In genomic region chr3:66797916-66798560, GRCh38 we compare ENCODE assay signal across 11 cellular contexts.
DNase-seq lines count a peak whose midpoint lies in the region; ATAC-seq and TF ChIP-seq lines count a peak whose summit lies in the region.
"Had no signal": no experiment of that assay in that cellular context is flagged by ENCODE, and none has a peak within 500 bp of the region (broad histone marks: within the 10 kb centered on the region; RNA-seq: fewer than 3 reads in every experiment).

No MANE protein-coding gene starts in this region.

- no peaks in the 10 kb centered on the region for H3K27me3 ChIP-seq in AG04450 (ENCODE audit: control insufficient read depth, insufficient read depth, low read length)

- CTCF ChIA-PET in AG04450 (lab: Charles Lee) (interaction anchor here (0.9 to 1.2 kb wide), 3 partner anchors 12 to 521 kb away, joined by 3 to 4 read pairs (median 3); no protein-coding TSS in a partner anchor), WTC11 (lab: Charles Lee) (interaction anchor here (0.7 to 1.5 kb wide), 6 partner anchors 17 to 419 kb away, joined by 3 to 6 read pairs (median 4); no protein-coding TSS in a partner anchor), T-cell (lab: Charles Lee) (no interaction called here)

- no peak for TF ChIP-seq CTCF in AG04450 (IDR thresholded peaks at IDR 0.05; ENCODE audit: low read depth, low read length)
- no peak for TF ChIP-seq CTCF in WTC11 (IDR thresholded peaks at IDR 0.05)
- no peak for TF ChIP-seq CTCF in neural crest cell (conservative IDR thresholded peaks at IDR 0.05)

- peaks cover 17% of the 10 kb centered on the region for H3K9me3 Mint-ChIP-seq in WTC11
- peaks cover 9% of the 10 kb centered on the region for H3K9me3 Mint-ChIP-seq in neural crest cell
- peaks cover 0 to 6% (median 5%) of the 10 kb centered on the region in 3 donors for H3K9me3 Mint-ChIP-seq in T-cell
- H3K9me3 Mint-ChIP-seq: dendritic cell treated with granulocyte-macrophage colony-stimulating factor and Interleukin-4, amounts not matched to agents 40 ng/mL and 50 ng/mL, for 4 days had no signal

- ATAC-seq in WTC11 (peak; percentile 85), T-cell (replicated peaks in 1 of 4) (no peak)

- no peak overlapping the region for H3K4me3 ChIP-seq in AG04450 (ENCODE audit: low read depth, low read length)

- peaks cover 2% of the 10 kb centered on the region; the same call in 1 of the 2 replicates for H3K27me3 Mint-ChIP-seq in WTC11 (ENCODE audit: low read depth)
- no peaks in the 10 kb centered on the region for H3K27me3 Mint-ChIP-seq in neural crest cell (ENCODE audit: low read depth)
- peaks cover 24 to 25% of the 10 kb centered on the region in 2 donors for H3K27me3 Mint-ChIP-seq in T-cell

- DNase-seq in AG04450 (ENCODE audit: low read depth, low spot score) (peak; percentile 58), WTC11 (ENCODE audit: low spot score) (peak; percentile 71), foreskin melanocyte (peak; percentile 24), neural crest cell (ENCODE audit: low read depth, low spot score) (peak; percentile 51), DMS79 treated with DMSO at 0.1 percent for 48 hours (lab: John Stamatoyannopoulos, UW) (no peak), EL (no peak), T-cell (no peak)
- no peak for DNase-seq in activated CD4-positive, alpha-beta T cell treated with anti-CD3 and anti-CD28 coated beads for 1 hour
- DNase-seq: NCI-H1417 treated with DMSO at 0.1 percent for 48 hours had no signal

- POLR2A ChIA-PET in AG04450 (lab: Yijun Ruan, JAX) (interaction anchor here (1.2 kb wide), 1 partner anchor 181 kb away, joined by 4 read pairs; no protein-coding TSS in a partner anchor), WTC11 (lab: Charles Lee) (no interaction called here), T-cell (lab: Charles Lee) (no interaction called here)

- peaks cover 3% of the 10 kb centered on the region; the same call in 1 of the 2 replicates for H3K9me3 ChIP-seq in AG04450 (ENCODE audit: control insufficient read depth, insufficient read depth, low read length)

- peak overlapping the region; percentile 93 for H3K27ac Mint-ChIP-seq in WTC11
- peak overlapping the region; percentile 84 for H3K27ac Mint-ChIP-seq in neural crest cell (ENCODE audit: unreplicated experiment)
- H3K27ac Mint-ChIP-seq in T-cell, result no peak overlapping the region
- H3K27ac Mint-ChIP-seq: dendritic cell treated with granulocyte-macrophage colony-stimulating factor and Interleukin-4, amounts not matched to agents 40 ng/mL and 50 ng/mL, for 4 days had no signal

- peak overlapping the region; percentile 55 for H3K4me3 Mint-ChIP-seq in WTC11
- peak overlapping the region; percentile 74 for H3K4me3 Mint-ChIP-seq in neural crest cell
- no peak overlapping the region for H3K4me3 Mint-ChIP-seq in T-cell
- H3K4me3 Mint-ChIP-seq: dendritic cell treated with granulocyte-macrophage colony-stimulating factor and Interleukin-4, amounts not matched to agents 40 ng/mL and 50 ng/mL, for 4 days had no signal

- peaks cover 17% of the 10 kb centered on the region for H3K36me3 Mint-ChIP-seq in WTC11
- no peaks in the 10 kb centered on the region for H3K36me3 Mint-ChIP-seq in neural crest cell (ENCODE audit: low read depth)
- H3K36me3 Mint-ChIP-seq in T-cell, result no peaks in the 10 kb centered on the region

- H3K4me1 Mint-ChIP-seq in WTC11 (peaks cover 33% of the 10 kb centered on the region), neural crest cell (peaks cover 51% of the 10 kb centered on the region), T-cell (no peaks in the 10 kb centered on the region)

- peak overlapping the region; percentile 91 for H3K27ac ChIP-seq in AG04450 (ENCODE audit: low read depth, low read length)
- H3K27ac ChIP-seq: tibial artery had no signal

TF ChIP-seq in WTC11, 78 proteins besides CTCF, POLR2A, EP300 and RAD21 (continues in another document):
- TF ChIP-seq PRDM15 (CRISPR knock-in tag; IDR thresholded peaks at IDR 0.05) (0 out of 2 replicates have a peak, but pooled peaks have one; percentile 34), ZNF219 (CRISPR knock-in tag; IDR thresholded peaks at IDR 0.05; ENCODE audit: borderline replicate concordance) (peak; percentile 76; the same call in 1 of the 2 replicates), HMGA2 (CRISPR knock-in tag; IDR thresholded peaks at IDR 0.05) (0 out of 2 replicates have a peak, but pooled peaks have one; percentile 18), ZNF423 (CRISPR knock-in tag; IDR thresholded peaks at IDR 0.05) (peak; percentile 100)
- TF ChIP-seq, protein P1, sequence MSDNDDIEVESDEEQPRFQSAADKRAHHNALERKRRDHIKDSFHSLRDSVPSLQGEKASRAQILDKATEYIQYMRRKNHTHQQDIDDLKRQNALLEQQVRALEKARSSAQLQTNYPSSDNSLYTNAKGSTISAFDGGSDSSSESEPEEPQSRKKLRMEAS (CRISPR knock-in tag; IDR thresholded peaks at IDR 0.05), result peak; percentile 53; the same call in 1 of the 2 replicates
- TF ChIP-seq, protein P2, sequence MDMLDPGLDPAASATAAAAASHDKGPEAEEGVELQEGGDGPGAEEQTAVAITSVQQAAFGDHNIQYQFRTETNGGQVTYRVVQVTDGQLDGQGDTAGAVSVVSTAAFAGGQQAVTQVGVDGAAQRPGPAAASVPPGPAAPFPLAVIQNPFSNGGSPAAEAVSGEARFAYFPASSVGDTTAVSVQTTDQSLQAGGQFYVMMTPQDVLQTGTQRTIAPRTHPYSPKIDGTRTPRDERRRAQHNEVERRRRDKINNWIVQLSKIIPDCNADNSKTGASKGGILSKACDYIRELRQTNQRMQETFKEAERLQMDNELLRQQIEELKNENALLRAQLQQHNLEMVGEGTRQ (CRISPR knock-in tag; IDR thresholded peaks at IDR 0.05), result no peak
- TF ChIP-seq, protein P3, sequence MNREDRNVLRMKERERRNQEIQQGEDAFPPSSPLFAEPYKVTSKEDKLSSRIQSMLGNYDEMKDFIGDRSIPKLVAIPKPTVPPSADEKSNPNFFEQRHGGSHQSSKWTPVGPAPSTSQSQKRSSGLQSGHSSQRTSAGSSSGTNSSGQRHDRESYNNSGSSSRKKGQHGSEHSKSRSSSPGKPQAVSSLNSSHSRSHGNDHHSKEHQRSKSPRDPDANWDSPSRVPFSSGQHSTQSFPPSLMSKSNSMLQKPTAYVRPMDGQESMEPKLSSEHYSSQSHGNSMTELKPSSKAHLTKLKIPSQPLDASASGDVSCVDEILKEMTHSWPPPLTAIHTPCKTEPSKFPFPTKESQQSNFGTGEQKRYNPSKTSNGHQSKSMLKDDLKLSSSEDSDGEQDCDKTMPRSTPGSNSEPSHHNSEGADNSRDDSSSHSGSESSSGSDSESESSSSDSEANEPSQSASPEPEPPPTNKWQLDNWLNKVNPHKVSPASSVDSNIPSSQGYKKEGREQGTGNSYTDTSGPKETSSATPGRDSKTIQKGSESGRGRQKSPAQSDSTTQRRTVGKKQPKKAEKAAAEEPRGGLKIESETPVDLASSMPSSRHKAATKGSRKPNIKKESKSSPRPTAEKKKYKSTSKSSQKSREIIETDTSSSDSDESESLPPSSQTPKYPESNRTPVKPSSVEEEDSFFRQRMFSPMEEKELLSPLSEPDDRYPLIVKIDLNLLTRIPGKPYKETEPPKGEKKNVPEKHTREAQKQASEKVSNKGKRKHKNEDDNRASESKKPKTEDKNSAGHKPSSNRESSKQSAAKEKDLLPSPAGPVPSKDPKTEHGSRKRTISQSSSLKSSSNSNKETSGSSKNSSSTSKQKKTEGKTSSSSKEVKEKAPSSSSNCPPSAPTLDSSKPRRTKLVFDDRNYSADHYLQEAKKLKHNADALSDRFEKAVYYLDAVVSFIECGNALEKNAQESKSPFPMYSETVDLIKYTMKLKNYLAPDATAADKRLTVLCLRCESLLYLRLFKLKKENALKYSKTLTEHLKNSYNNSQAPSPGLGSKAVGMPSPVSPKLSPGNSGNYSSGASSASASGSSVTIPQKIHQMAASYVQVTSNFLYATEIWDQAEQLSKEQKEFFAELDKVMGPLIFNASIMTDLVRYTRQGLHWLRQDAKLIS (CRISPR knock-in tag; IDR thresholded peaks at IDR 0.05; ENCODE audit: borderline replicate concordance), result 0 out of 2 replicates have a peak, but pooled peaks have one; percentile 66
- TF ChIP-seq, protein P4, sequence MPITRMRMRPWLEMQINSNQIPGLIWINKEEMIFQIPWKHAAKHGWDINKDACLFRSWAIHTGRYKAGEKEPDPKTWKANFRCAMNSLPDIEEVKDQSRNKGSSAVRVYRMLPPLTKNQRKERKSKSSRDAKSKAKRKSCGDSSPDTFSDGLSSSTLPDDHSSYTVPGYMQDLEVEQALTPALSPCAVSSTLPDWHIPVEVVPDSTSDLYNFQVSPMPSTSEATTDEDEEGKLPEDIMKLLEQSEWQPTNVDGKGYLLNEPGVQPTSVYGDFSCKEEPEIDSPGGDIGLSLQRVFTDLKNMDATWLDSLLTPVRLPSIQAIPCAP (CRISPR knock-in tag; IDR thresholded peaks at IDR 0.05), result no peak

Comparison
In these comparisons a context has a peak if more than half of its experiments do, and no peak if none do; other contexts are left out.
1. DNase-seq: peak in AG04450 (single experiment), WTC11 (single experiment), foreskin melanocyte (single experiment) and neural crest cell (single experiment); none in activated CD4-positive, alpha-beta T cell treated with anti-CD3 and anti-CD28 coated beads for 1 hour (single experiment), DMS79 treated with DMSO at 0.1 percent for 48 hours (single experiment), EL (single experiment) and T-cell (0 of 34).
2. H3K27ac Mint-ChIP-seq: peak in WTC11 (single experiment) and neural crest cell (single experiment); none in T-cell (0 of 2).
3. H3K4me3 Mint-ChIP-seq: peak in WTC11 (single experiment) and neural crest cell (single experiment); none in T-cell (0 of 3).
4. CTCF ChIA-PET loops: an anchor here in AG04450 (0.9 to 1.2 kb wide) and WTC11 (0.7 to 1.5 kb wide); none called in T-cell.